ENCODE assay signal across 8 cellular contexts in the genomic region with DNA sequence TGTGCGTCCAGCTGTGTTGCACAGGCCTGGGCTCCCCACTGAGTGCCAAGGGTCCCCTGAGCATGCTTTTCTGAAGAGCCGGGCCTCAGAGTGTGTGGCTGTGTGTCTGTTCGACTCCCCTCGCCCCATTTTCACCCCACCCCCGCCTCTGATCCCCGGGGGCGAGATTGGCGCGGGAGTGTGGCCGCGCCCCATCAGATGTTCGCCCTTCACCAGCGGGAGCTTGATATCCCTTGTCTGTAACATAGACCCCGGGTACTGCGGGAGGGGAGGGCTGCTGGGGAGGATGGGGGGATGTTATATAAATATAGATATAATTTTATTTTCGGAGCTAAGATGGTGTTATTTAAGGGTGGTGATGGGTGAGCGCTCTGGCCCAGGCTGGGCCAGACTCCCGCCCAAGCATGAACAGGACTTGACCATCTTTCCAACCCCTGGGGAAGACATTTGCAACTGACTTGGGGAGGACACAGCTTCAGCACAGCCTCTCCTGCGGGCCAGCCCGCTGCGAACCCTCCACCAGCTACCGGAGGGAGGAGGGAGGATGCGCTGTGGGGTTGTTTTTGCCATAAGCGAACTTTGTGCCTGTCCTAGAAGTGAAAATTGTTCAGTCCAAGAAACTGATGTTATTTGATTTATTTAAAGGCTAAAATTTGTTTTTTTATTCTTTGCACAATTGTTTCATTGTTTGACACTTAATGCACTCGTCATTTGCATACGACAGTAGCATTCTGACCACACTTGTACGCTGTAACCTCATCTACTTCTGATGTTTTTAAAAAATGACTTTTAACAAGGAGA. TPM values are rescaled to one million over a fixed set of nuclear protein-coding genes. Genes with fewer than 3 reads are reported as not detected.
DNase-seq lines count a peak whose midpoint lies in the region; ATAC-seq and TF ChIP-seq lines count a peak whose summit lies in the region.

No MANE protein-coding gene starts in this region.

- no peaks in the 10 kb centered on the region for H3K27me3 Mint-ChIP-seq in endodermal cell (ENCODE audit: insufficient read depth)
- H3K27me3 Mint-ChIP-seq in naive thymus-derived CD4-positive, alpha-beta T cell = peaks cover 6 to 70% (median 20%) of the 10 kb centered on the region in 5 donors

- no peaks in the 10 kb centered on the region for H3K9me3 Mint-ChIP-seq in endodermal cell
- no peaks in the 10 kb centered on the region for H3K9me3 Mint-ChIP-seq in naive thymus-derived CD4-positive, alpha-beta T cell

- peak; percentile 46 for DNase-seq in COLO668 (lab: John Stamatoyannopoulos, UW; ENCODE audit: unreplicated experiment)
- DNase-seq in NT2/D1 (ENCODE audit: low read depth, low spot score) = no peak
- peak; percentile 63 for DNase-seq in endodermal cell
- DNase-seq in naive thymus-derived CD4-positive, alpha-beta T cell = no peak
- no peak for DNase-seq in HuH-7.5 (ENCODE audit: low spot score)
- no peak for DNase-seq in DMS53 treated with DMSO at 0.1 percent for 48 hours (lab: John Stamatoyannopoulos, UW; ENCODE audit: unreplicated experiment)
- no peak for DNase-seq in effector CD4-positive, alpha-beta T cell

- H3K4me1 ChIP-seq in NT2/D1 (ENCODE audit: insufficient read depth, insufficient read length) (peaks cover 2% of the 10 kb centered on the region), endodermal cell (ENCODE audit: control insufficient read depth, insufficient read depth, low read length) (peaks cover 20% of the 10 kb centered on the region)
- H3K4me1 ChIP-seq in naive thymus-derived CD4-positive, alpha-beta T cell (ENCODE audit: control insufficient read depth in 2 of 2, insufficient read depth in 2 of 2, low read length in 2 of 2) = peaks cover 6 to 12% of the 10 kb centered on the region in 2 donors

- intact Hi-C loops in naive thymus-derived CD4-positive, alpha-beta T cell (cut with micrococcal nuclease) = loop anchor here (5.0 kb wide), 3 partner anchors 374 to 1101 kb away; partner anchors contain the start of genes LAPTM4A (in 1 of the 2) and LDAH (in 1 of the 2)

- no peaks in the 10 kb centered on the region for H3K9me3 ChIP-seq in NT2/D1 (ENCODE audit: insufficient read depth, low read length)
- H3K9me3 ChIP-seq in endodermal cell (ENCODE audit: control insufficient read depth, low read length) = no peaks in the 10 kb centered on the region
- no peaks in the 10 kb centered on the region for H3K9me3 ChIP-seq in naive thymus-derived CD4-positive, alpha-beta T cell (ENCODE audit: control insufficient read depth in 2 of 3, low read length in 3 of 3)

- H3K27me3 ChIP-seq in NT2/D1 (ENCODE audit: insufficient read depth, insufficient read length) (peaks cover 15% of the 10 kb centered on the region), endodermal cell (ENCODE audit: control insufficient read depth, insufficient read depth, low read length, poor library complexity, severe bottlenecking) (no peaks in the 10 kb centered on the region)
- H3K27me3 ChIP-seq in naive thymus-derived CD4-positive, alpha-beta T cell (ENCODE audit: control insufficient read depth in 2 of 2, insufficient read depth in 2 of 2, low read length in 2 of 2) = peaks cover 0 to 3% of the 10 kb centered on the region in 2 donors

- H3K4me3 Mint-ChIP-seq in endodermal cell = peak overlapping the region; percentile 90
- peak overlapping the region; percentile 13 to 88 (median 80) for H3K4me3 Mint-ChIP-seq in naive thymus-derived CD4-positive, alpha-beta T cell

- H3K27ac ChIP-seq in endodermal cell (ENCODE audit: low read depth, low read length) = peak overlapping the region; percentile 95
- no peak overlapping the region for H3K27ac ChIP-seq in naive thymus-derived CD4-positive, alpha-beta T cell (ENCODE audit: low read depth, low read length)

- 8 to 10% methylated on average over 7 to 25 of the region's 27 CpGs for WGBS in endodermal cell (ENCODE audit: insufficient coverage in 1 of 2, insufficient read length in 1 of 2), 2 experiments

- POLR2A ChIA-PET in naive thymus-derived CD4-positive, alpha-beta T cell (lab: Charles Lee) = interaction anchor here (1.0 to 2.6 kb wide), 3 partner anchors 9 to 203 kb away, joined by 3 to 41 read pairs (median 3); partner anchors contain the start of gene HS1BP3

- H3K27ac Mint-ChIP-seq in endodermal cell = peak overlapping the region; percentile 96
- no peak overlapping the region for H3K27ac Mint-ChIP-seq in naive thymus-derived CD4-positive, alpha-beta T cell

- peaks cover 57% of the 10 kb centered on the region for H3K4me1 Mint-ChIP-seq in endodermal cell
- H3K4me1 Mint-ChIP-seq in naive thymus-derived CD4-positive, alpha-beta T cell = peaks cover 0 to 7% (median 4%) of the 10 kb centered on the region in 7 donors

- TF ChIP-seq CTCF in endodermal cell (conservative IDR thresholded peaks at IDR 0.05) = no peak

- H3K36me3 Mint-ChIP-seq in endodermal cell (ENCODE audit: low read depth) = no peaks in the 10 kb centered on the region
- no peaks in the 10 kb centered on the region for H3K36me3 Mint-ChIP-seq in naive thymus-derived CD4-positive, alpha-beta T cell

- CTCF ChIA-PET in naive thymus-derived CD4-positive, alpha-beta T cell (lab: Charles Lee) = interaction anchor here (1.3 kb wide), 1 partner anchor 203 kb away, joined by 5 read pairs; the partner anchor contains the start of gene HS1BP3

- ATAC-seq in naive thymus-derived CD4-positive, alpha-beta T cell = no peak
- no peak for ATAC-seq in HG02884 (IDR thresholded peaks at IDR 0.05; ENCODE audit: unreplicated experiment)

- H3K4me3 ChIP-seq in NT2/D1 (ENCODE audit: insufficient read length, low read depth) (peak overlapping the region; percentile 90), endodermal cell (ENCODE audit: low read length) (peak overlapping the region; percentile 90)
- H3K4me3 ChIP-seq in naive thymus-derived CD4-positive, alpha-beta T cell (ENCODE audit: low read length) = peak overlapping the region; percentile 71

- H3K36me3 ChIP-seq in NT2/D1 (ENCODE audit: insufficient read depth, insufficient read length, low read length) (peaks cover 21% of the 10 kb centered on the region), endodermal cell (ENCODE audit: control insufficient read depth, insufficient read depth, low read length) (no peaks in the 10 kb centered on the region)
- H3K36me3 ChIP-seq in naive thymus-derived CD4-positive, alpha-beta T cell (ENCODE audit: control insufficient read depth in 2 of 3, insufficient read depth in 3 of 3, low read length in 3 of 3) = no peaks in the 10 kb centered on the region

- peak overlapping the region; percentile 93 for H3K9ac ChIP-seq in NT2/D1 (ENCODE audit: insufficient read length, low read depth)
- H3K9ac ChIP-seq in endodermal cell (ENCODE audit: extremely low read depth, low read length, poor library complexity, severe bottlenecking) = peak overlapping the region; percentile 86

RNA-seq across cellular contexts. Expression of gene RHOB, which starts 1.6 kb away (rescaled TPM):
- 10 to 100 TPM; 25.6 to 47.0 TPM for total RNA-seq in endodermal cell
- polyA plus RNA-seq in endodermal cell (2013, experiment 1 of 2) = 148 TPM
- 167 TPM for polyA plus RNA-seq in endodermal cell (2013, experiment 2 of 2)
- 100 to 1,000 TPM in 1 of 5 experiments, 10 to 100 TPM in 2, 1 to 10 TPM in 2; 2.5 to 244 (median 11.7) TPM for total RNA-seq in naive thymus-derived CD4-positive, alpha-beta T cell
- polyA plus RNA-seq in naive thymus-derived CD4-positive, alpha-beta T cell = under 1 TPM; 0.64 to 0.71 TPM

Comparison
In these comparisons a context has a peak if more than half of its experiments do, and no peak if none do; other contexts are left out.
1. DNase-seq: peak in COLO668 (single experiment) and endodermal cell (single experiment); none in NT2/D1 (single experiment), naive thymus-derived CD4-positive, alpha-beta T cell (0 of 9), HuH-7.5 (single experiment), DMS53 treated with DMSO at 0.1 percent for 48 hours (single experiment) and effector CD4-positive, alpha-beta T cell (single experiment).
2. Peak in every context shown above with its lines, with median percentiles within 50 percentile points of each other: H3K4me3 ChIP-seq.